In the genomic region with DNA sequence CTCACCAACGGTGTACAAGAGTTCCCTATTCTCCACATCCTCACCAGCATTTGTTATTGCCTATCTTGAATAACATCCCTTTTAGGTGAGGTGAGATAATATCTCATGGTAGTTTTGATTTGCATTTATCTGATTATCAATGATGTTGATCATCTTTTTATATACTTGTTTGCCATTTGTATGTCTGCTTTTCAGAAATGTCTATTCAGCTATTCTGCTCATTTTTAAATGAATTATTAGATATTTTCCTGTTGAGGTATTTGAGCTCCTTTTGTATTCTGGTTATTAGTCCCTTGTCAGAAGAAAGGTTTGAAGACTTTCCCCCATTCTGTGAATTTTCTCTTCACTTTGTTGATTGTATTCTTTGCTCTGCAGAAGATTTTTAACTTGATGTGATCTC, we compare ENCODE assay signal across 7 cellular contexts.
"Had no signal": no experiment of that assay in that cellular context is flagged by ENCODE, and none has a peak within 500 bp of the region (broad histone marks: within the 10 kb centered on the region; RNA-seq: fewer than 3 reads in every experiment).

No MANE protein-coding gene starts in this region.

- H3K4me2 ChIP-seq: GM23338 had no signal

- H2AFZ ChIP-seq: GM23338 had no signal

- H3K4me3 ChIP-seq: GM23338 had no signal

- DNase-seq: H9, HCEC 1CT, KG1 had no signal

- FAIRE-seq: H1, H54 had no signal

- ATAC-seq: GM23338 had no signal

- H3K27ac ChIP-seq: HL-60 had no signal
